8 cellular contexts compared by ENCODE assay signal in genomic region chr1:30779294-30780071, GRCh38. TPM values are rescaled to one million over a fixed set of nuclear protein-coding genes. Genes with fewer than 3 reads are reported as not detected.
DNase-seq lines count a peak whose midpoint lies in the region; ATAC-seq and TF ChIP-seq lines count a peak whose summit lies in the region.

No MANE protein-coding gene starts in this region.

- DNase-seq in BJ (ENCODE audit: low read depth) (peak; percentile 15), LHCN-M2 (ENCODE audit: low read depth) (peak; percentile 64), SK-MEL-5 (ENCODE audit: low read depth, low spot score) (peak; percentile 82), globus pallidus (ENCODE audit: low spot score) (peak; percentile 86), pons (ENCODE audit: low spot score) (peak; percentile 87), upper lobe of right lung (peak; percentile 92)
- peak; percentile 96 for DNase-seq in activated gamma-delta T cell treated with anti-CD3 and anti-CD28 coated beads, Interleukin-2, amount 50 U/mL, for 16 hours (ENCODE audit: low read depth)

- H3K27ac ChIP-seq in upper lobe of right lung, result no peak overlapping the region

- H3K9me3 ChIP-seq in upper lobe of right lung, result no peaks in the 10 kb centered on the region

- POLR2A ChIA-PET in BJ (lab: Charles Lee), result interaction anchor here (1.0 kb wide), 1 partner anchor 60 kb away, joined by 9 read pairs; no protein-coding TSS in a partner anchor

- H3K4me3 ChIP-seq in BJ (ENCODE audit: low read depth, low read length), result no peak overlapping the region
- no peak overlapping the region for H3K4me3 ChIP-seq in upper lobe of right lung

- H3K4me1 ChIP-seq in upper lobe of right lung, result peaks cover 11% of the 10 kb centered on the region

- CTCF ChIA-PET in BJ (lab: Yijun Ruan, JAX), result interaction anchor here (0.6 to 13.5 kb wide), 38 partner anchors 8 to 167 kb away, joined by 3 to 354 read pairs (median 4); partner anchors contain the start of genes LAPTM5, MATN1 and SDC3

- in situ Hi-C loops in SK-MEL-5 (cut with HindIII; ENCODE audit: low pct_unique_long_range_greater_than_20kb, low sequenced_read_pairs), result no loop called here

- ATAC-seq in GM19324 (IDR thresholded peaks at IDR 0.05; ENCODE audit: low FRiP score, unreplicated experiment), result peak; percentile 47
- ATAC-seq in upper lobe of right lung, result peak; percentile 88

- H3K36me3 ChIP-seq in BJ (ENCODE audit: control insufficient read depth, insufficient read depth, low read length), result no peaks in the 10 kb centered on the region
- no peaks in the 10 kb centered on the region for H3K36me3 ChIP-seq in upper lobe of right lung

- TF ChIP-seq CTCF in BJ (IDR thresholded peaks at IDR 0.05; ENCODE audit: insufficient read depth, low read depth, low read length) (peak; percentile 92), upper lobe of right lung (IDR thresholded peaks at IDR 0.05) (peak; percentile 96)

- H3K27me3 ChIP-seq in BJ (ENCODE audit: control insufficient read depth, insufficient read depth, low read length) (no peaks in the 10 kb centered on the region), upper lobe of right lung (no peaks in the 10 kb centered on the region)

- intact Hi-C loops in upper lobe of right lung (cut with DNase I), result loop anchor here (5.0 kb wide), 1 partner anchor 57 kb away; the partner anchor contains the start of gene MATN1

RNA-seq across cellular contexts. Expression of gene LAPTM5, which starts 21.9 kb away (rescaled TPM):
- 1.6 and 2.1 TPM in 2 replicates for polyA plus RNA-seq in BJ (2011; rRNA removed)
- polyA minus RNA-seq in BJ (2011; rRNA and poly(A)+ RNA removed), result 2.7 and 2.8 TPM in 2 replicates
- total RNA-seq in LHCN-M2 (2014; rRNA removed), result 1.2 and 1.3 TPM in 2 replicates
- 4.3 TPM for polyA plus RNA-seq in LHCN-M2 (2012)
- total RNA-seq in SK-MEL-5 (2014; rRNA removed; shearing (Covaris generic)), result 0.05 TPM in 1 of 2 replicates, not detected in the other
- 0.21 and 0.54 TPM in 2 replicates for polyA plus RNA-seq in SK-MEL-5 (2015; cell fraction: cytosol; rRNA removed)
- not detected in 2 replicates for polyA plus RNA-seq in SK-MEL-5 (2015; cell fraction: nucleus; rRNA removed)
- 424 TPM for total RNA-seq in upper lobe of right lung

RNA-seq across cellular contexts. Expression of gene MATN1, which starts 56.1 kb away (rescaled TPM):
- 0.02 and 0.13 TPM in 2 replicates for polyA plus RNA-seq in BJ (2011; rRNA removed)
- 0.31 and 0.38 TPM in 2 replicates for polyA minus RNA-seq in BJ (2011; rRNA and poly(A)+ RNA removed)
- total RNA-seq in LHCN-M2 (2014; rRNA removed) (0.06 and 0.32 TPM in 2 replicates), upper lobe of right lung (not detected)
- 0.05 TPM for polyA plus RNA-seq in LHCN-M2 (2012)
- 0.08 and 0.18 TPM in 2 replicates for total RNA-seq in SK-MEL-5 (2014; rRNA removed; shearing (Covaris generic))
- 0.58 TPM in 1 of 2 replicates, not detected in the other for polyA plus RNA-seq in SK-MEL-5 (2015; cell fraction: cytosol; rRNA removed)
- polyA plus RNA-seq in SK-MEL-5 (2015; cell fraction: nucleus; rRNA removed), result 0.11 TPM in 1 of 2 replicates, not detected in the other

Comparison
In these comparisons a context has a peak if more than half of its experiments do, and no peak if none do; other contexts are left out.
1. DNase-seq: peak in every context shown above with its lines; median percentile 96 in activated gamma-delta T cell treated with anti-CD3 and anti-CD28 coated beads, Interleukin-2, amount 50 U/mL, for 16 hours; 92 in upper lobe of right lung; 87 in pons; 86 in globus pallidus; 82 in SK-MEL-5; 64 in LHCN-M2; 15 in BJ.
2. RNA of gene LAPTM5, which starts 21.9 kb away (total RNA-seq): 424 TPM in upper lobe of right lung (single experiment); 1.2 to 1.3 TPM in LHCN-M2 and 0.05 TPM in SK-MEL-5; every median in the first group is over 100 times any median in the second.